ENCODE assay signal across 9 cellular contexts in genomic region chr2:239318091-239318725, GRCh38.
DNase-seq lines count a peak whose midpoint lies in the region; ATAC-seq and TF ChIP-seq lines count a peak whose summit lies in the region.
"Had no signal": no experiment of that assay in that cellular context is flagged by ENCODE, and none has a peak within 500 bp of the region (broad histone marks: within the 10 kb centered on the region; RNA-seq: fewer than 3 reads in every experiment).

No MANE protein-coding gene starts in this region.

- DNase-seq in activated naive CD4-positive, alpha-beta T cell treated with anti-CD3 and anti-CD28 coated beads, Interleukin-2, amount 10 ng/mL, durations not matched to agents 7 days and 5 days, result peak; percentile 7
- DNase-seq in activated naive CD4-positive, alpha-beta T cell (lab: John Stamatoyannopoulos, UW), result no peak
- DNase-seq in epithelial cell of proximal tubule (ENCODE audit: low read depth) (no peak), type B pancreatic cell (ENCODE audit: extremely low spot score, unreplicated experiment) (peak; percentile 16), NCI-H128 (lab: John Stamatoyannopoulos, UW; ENCODE audit: unreplicated experiment) (no peak)
- no peak for DNase-seq in naive thymus-derived CD8-positive, alpha-beta T cell
- DNase-seq in stimulated activated CD4-positive, alpha-beta T cell treated with anti-CD3 and anti-CD28 coated beads, Interleukin-1b, Interleukin-23, amount 100 ng/mL, for 48 hours, result no peak
- DNase-seq: NCI-H69 had no signal

- CTCF ChIA-PET in activated naive CD4-positive, alpha-beta T cell treated with anti-CD3 and anti-CD28 coated beads, Interleukin-2, amount 10 ng/mL, durations not matched to agents 7 days and 5 days (lab: Charles Lee), result no interaction called here

- peak overlapping the region; percentile 98 for H3K27ac Mint-ChIP-seq in activated naive CD4-positive, alpha-beta T cell treated with anti-CD3 and anti-CD28 coated beads, Interleukin-2, amount 10 ng/mL, durations not matched to agents 7 days and 5 days
- H3K27ac Mint-ChIP-seq in naive thymus-derived CD8-positive, alpha-beta T cell, result peak overlapping the region in 9 of 10 donors; percentile 69 to 99 (median 97)
- H3K27ac Mint-ChIP-seq in type B pancreatic cell, result no peak overlapping the region

- H3K4me3 ChIP-seq in epithelial cell of proximal tubule (ENCODE audit: low read depth, low read length), result peak overlapping the region; percentile 9

- POLR2A ChIA-PET in naive thymus-derived CD8-positive, alpha-beta T cell (lab: Charles Lee), result interaction anchor here (1.4 to 1.6 kb wide), 3 partner anchors 9 to 52 kb away, joined by 4 to 5 read pairs (median 5); no protein-coding TSS in a partner anchor

- H3K27me3 Mint-ChIP-seq in activated naive CD4-positive, alpha-beta T cell treated with anti-CD3 and anti-CD28 coated beads, Interleukin-2, amount 10 ng/mL, durations not matched to agents 7 days and 5 days, result no peaks in the 10 kb centered on the region
- no peaks in the 10 kb centered on the region for H3K27me3 Mint-ChIP-seq in naive thymus-derived CD8-positive, alpha-beta T cell
- H3K27me3 Mint-ChIP-seq in type B pancreatic cell, result no peaks in the 10 kb centered on the region

- peaks cover 3% of the 10 kb centered on the region for H3K9me3 Mint-ChIP-seq in activated naive CD4-positive, alpha-beta T cell treated with anti-CD3 and anti-CD28 coated beads, Interleukin-2, amount 10 ng/mL, durations not matched to agents 7 days and 5 days
- peaks cover 0 to 6% (median 0%) of the 10 kb centered on the region in 9 donors for H3K9me3 Mint-ChIP-seq in naive thymus-derived CD8-positive, alpha-beta T cell
- H3K9me3 Mint-ChIP-seq in type B pancreatic cell, result peaks cover 5% of the 10 kb centered on the region

- peaks cover 68% of the 10 kb centered on the region for H3K4me1 Mint-ChIP-seq in activated naive CD4-positive, alpha-beta T cell treated with anti-CD3 and anti-CD28 coated beads, Interleukin-2, amount 10 ng/mL, durations not matched to agents 7 days and 5 days
- peaks cover 22 to 71% (median 57%) of the 10 kb centered on the region in 4 donors for H3K4me1 Mint-ChIP-seq in naive thymus-derived CD8-positive, alpha-beta T cell
- peaks cover 35% of the 10 kb centered on the region for H3K4me1 Mint-ChIP-seq in type B pancreatic cell (ENCODE audit: unreplicated experiment)

- H3K36me3 Mint-ChIP-seq in activated naive CD4-positive, alpha-beta T cell treated with anti-CD3 and anti-CD28 coated beads, Interleukin-2, amount 10 ng/mL, durations not matched to agents 7 days and 5 days, result peaks cover 26% of the 10 kb centered on the region
- no peaks in the 10 kb centered on the region for H3K36me3 Mint-ChIP-seq in naive thymus-derived CD8-positive, alpha-beta T cell
- H3K36me3 Mint-ChIP-seq in type B pancreatic cell, result peaks cover 33% of the 10 kb centered on the region

- no peak overlapping the region for H3K4me3 Mint-ChIP-seq in activated naive CD4-positive, alpha-beta T cell treated with anti-CD3 and anti-CD28 coated beads, Interleukin-2, amount 10 ng/mL, durations not matched to agents 7 days and 5 days
- H3K4me3 Mint-ChIP-seq in naive thymus-derived CD8-positive, alpha-beta T cell, result peak overlapping the region in 4 of 10 donors; percentile 80 to 97 (median 84)
- no peak overlapping the region for H3K4me3 Mint-ChIP-seq in type B pancreatic cell

- TF ChIP-seq CTCF in epithelial cell of proximal tubule (conservative IDR thresholded peaks at IDR 0.05; ENCODE audit: low read depth, low read length) (no peak), type B pancreatic cell (conservative IDR thresholded peaks at IDR 0.05) (no peak)

- ATAC-seq in naive thymus-derived CD8-positive, alpha-beta T cell, result no peak
- no peak for ATAC-seq in GM21360 (IDR thresholded peaks at IDR 0.05; ENCODE audit: unreplicated experiment)

Comparison
In these comparisons a context has a peak if more than half of its experiments do, and no peak if none do; other contexts are left out.
1. DNase-seq: peak in activated naive CD4-positive, alpha-beta T cell treated with anti-CD3 and anti-CD28 coated beads, Interleukin-2, amount 10 ng/mL, durations not matched to agents 7 days and 5 days (single experiment) and type B pancreatic cell (single experiment); none in activated naive CD4-positive, alpha-beta T cell (0 of 4), epithelial cell of proximal tubule (single experiment), naive thymus-derived CD8-positive, alpha-beta T cell (0 of 10), NCI-H128 (single experiment) and stimulated activated CD4-positive, alpha-beta T cell treated with anti-CD3 and anti-CD28 coated beads, Interleukin-1b, Interleukin-23, amount 100 ng/mL, for 48 hours (single experiment).